ENCODE assay signal across 8 cellular contexts in the genomic region with DNA sequence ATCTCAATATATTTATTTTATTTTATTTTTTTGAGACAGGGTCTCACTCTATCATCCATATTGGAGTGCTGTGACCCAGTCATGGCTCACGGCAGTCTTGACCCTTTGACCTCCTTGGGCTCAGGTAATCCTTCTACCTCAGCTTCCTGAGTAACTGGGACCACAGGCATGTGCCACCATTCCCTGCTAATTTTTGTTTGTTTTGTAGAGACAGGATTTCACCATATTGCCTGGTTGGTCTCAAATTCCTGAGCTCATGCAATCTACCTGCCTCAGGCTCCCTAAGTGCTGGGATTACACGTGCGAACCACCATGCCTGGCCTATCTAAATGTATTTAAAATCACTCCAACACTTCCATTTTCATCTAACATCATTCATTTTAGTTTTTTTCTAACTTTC.
"Had no signal": no experiment of that assay in that cellular context is flagged by ENCODE, and none has a peak within 500 bp of the region (broad histone marks: within the 10 kb centered on the region; RNA-seq: fewer than 3 reads in every experiment).

No MANE protein-coding gene starts in this region.

- H3K4me3 ChIP-seq: GM23248, GM23338, HAP-1 had no signal

- H3K27ac ChIP-seq: GM23248 had no signal

- ATAC-seq: GM23338, HCT116 had no signal

- H3K4me3 Mint-ChIP-seq: GM23338, HFFc6 had no signal

- H2AFZ ChIP-seq: GM23248, GM23338 had no signal

- H3K9me3 ChIP-seq: HAP-1 had no signal

- H3K4me1 ChIP-seq: HAP-1 had no signal

- H3K36me3 ChIP-seq: HAP-1 had no signal

- DNase-seq: GM23248, GOT3, H7, HCEC 1CT, HFFc6 had no signal

- H3K27ac Mint-ChIP-seq: GM23338, HFFc6 had no signal

- H3K9ac ChIP-seq: GM23248 had no signal

- H3K4me2 ChIP-seq: GM23338 had no signal

- H3K9me3 Mint-ChIP-seq: GM23338, HFFc6 had no signal
